ENCODE assay signal across 17 cellular contexts in the genomic region with DNA sequence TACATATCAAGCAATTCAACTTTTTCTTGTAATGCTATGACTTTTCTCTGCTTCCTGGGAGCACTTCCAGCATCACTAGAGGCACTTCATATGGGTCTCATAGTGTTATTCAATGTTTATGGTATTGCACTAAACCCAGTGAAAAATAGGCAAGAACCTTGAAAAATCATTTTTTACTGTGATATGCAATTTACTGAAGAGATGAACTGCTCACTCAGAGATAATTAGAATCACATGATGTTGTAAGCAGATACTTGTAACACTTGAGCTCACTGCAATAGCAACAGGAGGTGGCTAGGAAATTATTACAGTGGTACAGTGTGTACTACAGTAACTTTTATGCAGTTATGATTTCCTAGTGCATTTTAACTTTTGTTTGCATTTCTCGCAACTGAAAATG.
"Had no signal": no experiment of that assay in that cellular context is flagged by ENCODE, and none has a peak within 500 bp of the region (broad histone marks: within the 10 kb centered on the region; RNA-seq: fewer than 3 reads in every experiment).

No MANE protein-coding gene starts in this region.

- H3K4me3 ChIP-seq: left ventricle myocardium inferior, mucosa of descending colon, pancreas, tibial artery, vagina had no signal

- ATAC-seq: activated CD8-positive, alpha-beta T cell treated with anti-CD3 and anti-CD28 coated beads, Interleukin-2, amount 10 ng/mL, durations not matched to agents 7 days and 5 days; activated naive CD4-positive, alpha-beta T cell treated with anti-CD3 and anti-CD28 coated beads, Interleukin-2, amount 50 U/mL, for 72 hours; mucosa of descending colon; naive thymus-derived CD4-positive, alpha-beta T cell; pancreas; stimulated activated memory B cell treated with anti-CD40 and anti-IgM and Interleukin-4, amounts not matched to agents 10 μg/mL and 1 μg/mL and 100 μg/mL, for 72 hours; WTC11 had no signal

- H3K36me3 ChIP-seq: left ventricle myocardium inferior, pancreas, tibial artery, vagina had no signal

- H3K4me1 ChIP-seq: tibial artery, vagina had no signal

- H3K27me3 ChIP-seq: pancreas, tibial artery, vagina had no signal

- H3K27ac ChIP-seq: left ventricle myocardium inferior, pancreas, tibial artery, vagina had no signal

- DNase-seq: activated CD4-positive, alpha-beta T cell treated with anti-CD3 and anti-CD28 coated beads for 48 hours; activated CD8-positive, alpha-beta memory T cell treated with anti-CD3 and anti-CD28 coated beads, Interleukin-2, amount 50 U/mL, for 4 hours; activated CD8-positive, alpha-beta T cell treated with anti-CD3 and anti-CD28 coated beads, Interleukin-2, amount 10 ng/mL, durations not matched to agents 7 days and 5 days; activated effector memory CD4-positive, alpha-beta T cell treated with anti-CD3 and anti-CD28 coated beads, Interleukin-2, amount 50 U/mL, for 16 hours; activated T-cell treated with anti-CD3 and anti-CD28 coated beads, Interleukin-2, amount 50 U/mL, for 48 hours; amniotic stem cell; glutamatergic neuron; left ventricle myocardium inferior; mucosa of descending colon; naive thymus-derived CD4-positive, alpha-beta T cell; pancreas; stimulated activated CD4-positive, alpha-beta T cell treated with anti-CD3 and anti-CD28 coated beads, Interleukin-2, amount 100 ng/mL, for 48 hours; tibial artery had no signal
